Comparison of ENCODE assay signal across 9 cellular contexts in the genomic region with DNA sequence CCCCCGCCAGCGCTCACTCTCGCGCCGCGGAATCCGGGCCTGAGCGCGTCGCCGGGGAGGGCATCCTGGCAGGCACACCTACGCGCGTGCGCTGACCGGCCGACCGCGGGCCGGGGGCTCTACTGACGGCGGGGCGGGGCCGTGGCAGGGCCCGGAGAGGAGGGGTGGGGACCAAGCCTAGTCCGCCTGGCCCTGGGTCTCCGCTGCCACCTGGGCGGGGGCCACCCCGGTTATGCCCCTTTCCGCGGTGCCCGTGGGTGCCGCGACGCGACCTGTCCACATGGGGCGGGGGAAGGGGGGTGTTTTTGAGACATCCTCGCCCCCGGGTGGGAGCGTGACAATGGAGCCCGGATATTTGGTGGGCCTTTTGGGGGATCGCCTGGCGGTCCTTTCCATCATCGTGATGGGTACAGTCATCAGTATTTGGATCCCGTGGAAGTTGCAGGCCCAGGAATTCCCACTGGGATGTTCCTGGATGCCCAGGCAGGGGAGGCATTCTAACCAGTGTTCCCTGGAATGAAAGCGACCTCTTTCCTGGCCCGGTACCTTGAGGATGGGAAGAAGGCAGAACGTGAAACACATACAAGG. TPM values are rescaled to one million over a fixed set of nuclear protein-coding genes. Genes with fewer than 3 reads are reported as not detected.
DNase-seq lines count a peak whose midpoint lies in the region; ATAC-seq and TF ChIP-seq lines count a peak whose summit lies in the region.
"Had no signal": no experiment of that assay in that cellular context is flagged by ENCODE, and none has a peak within 500 bp of the region (broad histone marks: within the 10 kb centered on the region; RNA-seq: fewer than 3 reads in every experiment).

No MANE protein-coding gene starts in this region.

- H3K4me3 Mint-ChIP-seq in activated T-cell treated with anti-CD3 and anti-CD28 coated beads, Interleukin-2, amount 50 U/mL, for 4 hours = peak overlapping the region; percentile 4
- peak overlapping the region; percentile 92 for H3K4me3 Mint-ChIP-seq in mesothelial cell of epicardium

- no peak for TF ChIP-seq POLR2A in upper lobe of left lung (IDR thresholded peaks at IDR 0.05)

- H3K4me1 ChIP-seq in upper lobe of left lung = peaks cover 24 to 31% (median 28%) of the 10 kb centered on the region in 4 donors

- H3K27me3 Mint-ChIP-seq in activated T-cell treated with anti-CD3 and anti-CD28 coated beads, Interleukin-2, amount 50 U/mL, for 4 hours (ENCODE audit: low read depth) = peaks cover 58% of the 10 kb centered on the region
- H3K27me3 Mint-ChIP-seq in mesothelial cell of epicardium (ENCODE audit: low read depth) = peaks cover 27% of the 10 kb centered on the region

- H3K36me3 Mint-ChIP-seq in activated T-cell treated with anti-CD3 and anti-CD28 coated beads, Interleukin-2, amount 50 U/mL, for 4 hours (ENCODE audit: insufficient read depth) = no peaks in the 10 kb centered on the region
- H3K36me3 Mint-ChIP-seq in mesothelial cell of epicardium = no peaks in the 10 kb centered on the region

- no peaks in the 10 kb centered on the region for H3K9me3 Mint-ChIP-seq in activated T-cell treated with anti-CD3 and anti-CD28 coated beads, Interleukin-2, amount 50 U/mL, for 4 hours
- no peaks in the 10 kb centered on the region for H3K9me3 Mint-ChIP-seq in mesothelial cell of epicardium
- H3K9me3 Mint-ChIP-seq: CD4-positive, alpha-beta T cell had no signal

- no peak overlapping the region for H3K27ac ChIP-seq in upper lobe of left lung

- no peak for DNase-seq in activated T-cell treated with anti-CD3 and anti-CD28 coated beads, Interleukin-2, amount 50 U/mL, for 4 hours
- DNase-seq in activated T-cell treated with anti-CD3 and anti-CD28 coated beads, Interleukin-2, amount 50 U/mL, for 1 hour = no peak
- no peak for DNase-seq in choroid plexus epithelial cell (ENCODE audit: low read depth)
- no peak for DNase-seq in mesothelial cell of epicardium (ENCODE audit: low spot score in 2 of 2, unreplicated experiment in 2 of 2)
- peak in 1 of 2 donors; percentile 74 for DNase-seq in upper lobe of left lung
- no peak for DNase-seq in HCEC 1CT
- no peak for DNase-seq in effector CD4-positive, alpha-beta T cell
- DNase-seq: CD4-positive, alpha-beta T cell had no signal

- no peak for ATAC-seq in activated T-cell treated with anti-CD3 and anti-CD28 coated beads, Interleukin-2, amount 50 U/mL, for 4 hours
- ATAC-seq in upper lobe of left lung (ENCODE audit: low FRiP score in 2 of 2) (no peak), GM21576 (IDR thresholded peaks at IDR 0.05; ENCODE audit: unreplicated experiment) (no peak)

- H3K4me3 ChIP-seq in choroid plexus epithelial cell (ENCODE audit: low read depth, low read length) = peak overlapping the region; percentile 53
- H3K4me3 ChIP-seq in upper lobe of left lung = peak overlapping the region in 3 of 4 donors; percentile 42 to 54 (median 45)

- 18 to 53% methylated on average over 3 to 21 of the region's 48 CpGs for WGBS in upper lobe of left lung, 2 donors

- no peak overlapping the region for H3K27ac Mint-ChIP-seq in mesothelial cell of epicardium
- H3K27ac Mint-ChIP-seq: CD4-positive, alpha-beta T cell had no signal

- TF ChIP-seq CTCF in choroid plexus epithelial cell (conservative IDR thresholded peaks at IDR 0.05; ENCODE audit: low read depth, low read length) = no peak
- TF ChIP-seq CTCF in mesothelial cell of epicardium (IDR thresholded peaks at IDR 0.05; ENCODE audit: unreplicated experiment) = no peak
- TF ChIP-seq CTCF in upper lobe of left lung (IDR thresholded peaks at IDR 0.05) = no peak

- H3K36me3 ChIP-seq in upper lobe of left lung = no peaks in the 10 kb centered on the region

- peaks cover 13% of the 10 kb centered on the region for H3K4me1 Mint-ChIP-seq in activated T-cell treated with anti-CD3 and anti-CD28 coated beads, Interleukin-2, amount 50 U/mL, for 4 hours (ENCODE audit: low read depth)
- H3K4me1 Mint-ChIP-seq in mesothelial cell of epicardium = peaks cover 48% of the 10 kb centered on the region

- no peak for TF ChIP-seq EP300 in upper lobe of left lung (IDR thresholded peaks at IDR 0.05)

- no peaks in the 10 kb centered on the region for H3K9me3 ChIP-seq in upper lobe of left lung

- peaks cover 0 to 32% (median 15%) of the 10 kb centered on the region in 4 donors for H3K27me3 ChIP-seq in upper lobe of left lung

RNA-seq across cellular contexts. Expression of a gene that starts 2.2 kb away (rescaled TPM):
- under 1 TPM; 0.34 to 0.73 (median 0.57) TPM for total RNA-seq in activated T-cell treated with anti-CD3 and anti-CD28 coated beads, Interleukin-2, amount 50 U/mL, for 4 hours
- 137 to 141 TPM (median 139 TPM) in 3 replicates for total RNA-seq in mesothelial cell of epicardium
- 10 to 100 TPM in 1 of 6 donors, 1 to 10 TPM in 5; 1.4 to 15.3 (median 2.5) TPM for total RNA-seq in upper lobe of left lung
